ENCODE assay signal across 8 cellular contexts in genomic region chr7:954330-955238, GRCh38. TPM values are rescaled to one million over a fixed set of nuclear protein-coding genes. Genes with fewer than 3 reads are reported as not detected.
DNase-seq lines count a peak whose midpoint lies in the region; ATAC-seq and TF ChIP-seq lines count a peak whose summit lies in the region.

Gene ADAP1 (minus strand): TSS chr7:954680. CDS start chr7:954477, 203 bp downstream.

- H3K27ac ChIP-seq in left lung: peak within 1 kb of the TSS in 1 of 2 donors; percentile 85

- no peaks in the 10 kb centered on the region for H3K36me3 ChIP-seq in left lung

- intact Hi-C loops in left lung (cut with DNase I): loop anchor here in 1 of 2 donors (5.0 kb wide), 1 partner anchor 42 kb away; no protein-coding TSS in a partner anchor

- peak; percentile 59 for DNase-seq in NCI-H2227 (lab: John Stamatoyannopoulos, UW; ENCODE audit: unreplicated experiment)
- DNase-seq in NCI-H2227 treated with DMSO at 0.1 percent for 48 hours (lab: John Stamatoyannopoulos, UW): no peak
- DNase-seq in UCSD-AML1 (lab: John Stamatoyannopoulos, UW; ENCODE audit: unreplicated experiment): peak; percentile 59
- peak; percentile 36 to 58 for DNase-seq in cardiac fibroblast (ENCODE audit: low read depth in 2 of 2)
- peak; percentile 61 to 94 for DNase-seq in left lung
- DNase-seq in stimulated activated CD4-positive, alpha-beta T cell treated with anti-CD3 and anti-CD28 coated beads, Interleukin-4, amount 100 ng/mL, for 24 hours: peak; percentile 54
- no peak for DNase-seq in foreskin melanocyte

- H3K4me3 ChIP-seq in cardiac fibroblast (replicated peaks in 1 of 2; ENCODE audit: low read depth in 2 of 2, low read length in 2 of 2) (peak within 1 kb of the TSS; percentile 39 to 44), left lung (peak within 1 kb of the TSS; percentile 33 to 66)

- peak; percentile 53 for ATAC-seq in HG03159 (IDR thresholded peaks at IDR 0.05; ENCODE audit: unreplicated experiment)
- ATAC-seq in left lung: peak; percentile 74

- H3K4me1 ChIP-seq in left lung: peaks cover 6 to 49% of the 10 kb centered on the region in 2 donors

- H3K9me3 ChIP-seq in left lung: no peaks in the 10 kb centered on the region

- H3K27me3 ChIP-seq in left lung: peaks cover 0 to 61% of the 10 kb centered on the region in 2 donors

- TF ChIP-seq CTCF in cardiac fibroblast (IDR thresholded peaks at IDR 0.05; ENCODE audit: low read depth, low read length): no peak
- TF ChIP-seq CTCF in left lung (IDR thresholded peaks at IDR 0.05): no peak

RNA-seq across cellular contexts. Expression of gene ADAP1, which starts in this region (rescaled TPM):
- 10 to 100 TPM; 25.8 to 35.1 TPM for total RNA-seq in left lung

Comparison
In these comparisons a context has a peak if more than half of its experiments do, and no peak if none do; other contexts are left out.
1. DNase-seq: peak in NCI-H2227 (single experiment), UCSD-AML1 (single experiment), cardiac fibroblast (2 of 2), left lung (2 of 2) and stimulated activated CD4-positive, alpha-beta T cell treated with anti-CD3 and anti-CD28 coated beads, Interleukin-4, amount 100 ng/mL, for 24 hours (single experiment); none in NCI-H2227 treated with DMSO at 0.1 percent for 48 hours (single experiment) and foreskin melanocyte (single experiment).